Comparison of ENCODE assay signal across 1 cellular context in the genomic region with DNA sequence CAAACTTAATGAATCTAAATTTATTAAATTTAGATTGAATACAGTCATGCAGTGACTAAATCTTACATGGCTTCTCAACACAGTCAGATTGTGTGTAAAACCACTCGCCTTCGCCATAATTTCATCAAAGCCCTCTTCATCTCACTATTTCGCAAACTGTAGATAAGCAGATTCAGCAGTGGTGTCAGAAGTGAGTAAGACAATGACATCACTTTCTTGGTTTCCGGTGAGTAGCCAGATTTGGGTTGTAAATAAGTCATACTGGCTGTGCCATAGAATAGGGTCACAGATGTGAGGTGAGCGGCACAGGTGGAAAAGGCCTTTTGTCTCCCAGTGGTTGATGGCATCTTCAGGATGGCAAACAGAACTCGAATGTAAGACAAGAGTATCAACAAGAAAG.
TF ChIP-seq lines count a peak whose summit lies in the region.

No MANE protein-coding gene starts in this region.

TF ChIP-seq in GM12878, 131 proteins besides CTCF, POLR2A, EP300 and RAD21:
- TF ChIP-seq MTA2 (IDR thresholded peaks at IDR 0.05; ENCODE audit: low read depth) (no peak), SMAD1 (IDR thresholded peaks at IDR 0.05; ENCODE audit: low read depth, partially characterized antibody) (no peak), RCOR1 (conservative IDR thresholded peaks at IDR 0.05; ENCODE audit: low read depth, low read length) (no peak), SMARCA5 (IDR thresholded peaks at IDR 0.05) (no peak), ZNF217 (IDR thresholded peaks at IDR 0.05) (no peak), MYC (IDR thresholded peaks at IDR 0.05; ENCODE audit: insufficient read depth, insufficient read length, insufficient replicate concordance, low read length, severe bottlenecking) (no peak), POLR2AphosphoS5 (IDR thresholded peaks at IDR 0.05; ENCODE audit: low read length) (no peak), MXI1 (IDR thresholded peaks at IDR 0.05; ENCODE audit: low read depth, low read length) (no peak), STAT1 (conservative IDR thresholded peaks at IDR 0.05) (no peak)
- TF ChIP-seq, protein P1, sequence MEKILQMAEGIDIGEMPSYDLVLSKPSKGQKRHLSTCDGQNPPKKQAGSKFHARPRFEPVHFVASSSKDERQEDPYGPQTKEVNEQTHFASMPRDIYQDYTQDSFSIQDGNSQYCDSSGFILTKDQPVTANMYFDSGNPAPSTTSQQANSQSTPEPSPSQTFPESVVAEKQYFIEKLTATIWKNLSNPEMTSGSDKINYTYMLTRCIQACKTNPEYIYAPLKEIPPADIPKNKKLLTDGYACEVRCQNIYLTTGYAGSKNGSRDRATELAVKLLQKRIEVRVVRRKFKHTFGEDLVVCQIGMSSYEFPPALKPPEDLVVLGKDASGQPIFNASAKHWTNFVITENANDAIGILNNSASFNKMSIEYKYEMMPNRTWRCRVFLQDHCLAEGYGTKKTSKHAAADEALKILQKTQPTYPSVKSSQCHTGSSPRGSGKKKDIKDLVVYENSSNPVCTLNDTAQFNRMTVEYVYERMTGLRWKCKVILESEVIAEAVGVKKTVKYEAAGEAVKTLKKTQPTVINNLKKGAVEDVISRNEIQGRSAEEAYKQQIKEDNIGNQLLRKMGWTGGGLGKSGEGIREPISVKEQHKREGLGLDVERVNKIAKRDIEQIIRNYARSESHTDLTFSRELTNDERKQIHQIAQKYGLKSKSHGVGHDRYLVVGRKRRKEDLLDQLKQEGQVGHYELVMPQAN (conservative IDR thresholded peaks at IDR 0.05): no peak
- TF ChIP-seq, protein P2, sequence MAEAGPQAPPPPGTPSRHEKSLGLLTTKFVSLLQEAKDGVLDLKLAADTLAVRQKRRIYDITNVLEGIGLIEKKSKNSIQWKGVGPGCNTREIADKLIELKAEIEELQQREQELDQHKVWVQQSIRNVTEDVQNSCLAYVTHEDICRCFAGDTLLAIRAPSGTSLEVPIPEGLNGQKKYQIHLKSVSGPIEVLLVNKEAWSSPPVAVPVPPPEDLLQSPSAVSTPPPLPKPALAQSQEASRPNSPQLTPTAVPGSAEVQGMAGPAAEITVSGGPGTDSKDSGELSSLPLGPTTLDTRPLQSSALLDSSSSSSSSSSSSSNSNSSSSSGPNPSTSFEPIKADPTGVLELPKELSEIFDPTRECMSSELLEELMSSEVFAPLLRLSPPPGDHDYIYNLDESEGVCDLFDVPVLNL (IDR thresholded peaks at IDR 0.05; ENCODE audit: low read depth, low read length): no peak
- TF ChIP-seq, protein P3, sequence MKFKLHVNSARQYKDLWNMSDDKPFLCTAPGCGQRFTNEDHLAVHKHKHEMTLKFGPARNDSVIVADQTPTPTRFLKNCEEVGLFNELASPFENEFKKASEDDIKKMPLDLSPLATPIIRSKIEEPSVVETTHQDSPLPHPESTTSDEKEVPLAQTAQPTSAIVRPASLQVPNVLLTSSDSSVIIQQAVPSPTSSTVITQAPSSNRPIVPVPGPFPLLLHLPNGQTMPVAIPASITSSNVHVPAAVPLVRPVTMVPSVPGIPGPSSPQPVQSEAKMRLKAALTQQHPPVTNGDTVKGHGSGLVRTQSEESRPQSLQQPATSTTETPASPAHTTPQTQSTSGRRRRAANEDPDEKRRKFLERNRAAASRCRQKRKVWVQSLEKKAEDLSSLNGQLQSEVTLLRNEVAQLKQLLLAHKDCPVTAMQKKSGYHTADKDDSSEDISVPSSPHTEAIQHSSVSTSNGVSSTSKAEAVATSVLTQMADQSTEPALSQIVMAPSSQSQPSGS (IDR thresholded peaks at IDR 0.05; ENCODE audit: low read length): no peak
- TF ChIP-seq, protein P4, sequence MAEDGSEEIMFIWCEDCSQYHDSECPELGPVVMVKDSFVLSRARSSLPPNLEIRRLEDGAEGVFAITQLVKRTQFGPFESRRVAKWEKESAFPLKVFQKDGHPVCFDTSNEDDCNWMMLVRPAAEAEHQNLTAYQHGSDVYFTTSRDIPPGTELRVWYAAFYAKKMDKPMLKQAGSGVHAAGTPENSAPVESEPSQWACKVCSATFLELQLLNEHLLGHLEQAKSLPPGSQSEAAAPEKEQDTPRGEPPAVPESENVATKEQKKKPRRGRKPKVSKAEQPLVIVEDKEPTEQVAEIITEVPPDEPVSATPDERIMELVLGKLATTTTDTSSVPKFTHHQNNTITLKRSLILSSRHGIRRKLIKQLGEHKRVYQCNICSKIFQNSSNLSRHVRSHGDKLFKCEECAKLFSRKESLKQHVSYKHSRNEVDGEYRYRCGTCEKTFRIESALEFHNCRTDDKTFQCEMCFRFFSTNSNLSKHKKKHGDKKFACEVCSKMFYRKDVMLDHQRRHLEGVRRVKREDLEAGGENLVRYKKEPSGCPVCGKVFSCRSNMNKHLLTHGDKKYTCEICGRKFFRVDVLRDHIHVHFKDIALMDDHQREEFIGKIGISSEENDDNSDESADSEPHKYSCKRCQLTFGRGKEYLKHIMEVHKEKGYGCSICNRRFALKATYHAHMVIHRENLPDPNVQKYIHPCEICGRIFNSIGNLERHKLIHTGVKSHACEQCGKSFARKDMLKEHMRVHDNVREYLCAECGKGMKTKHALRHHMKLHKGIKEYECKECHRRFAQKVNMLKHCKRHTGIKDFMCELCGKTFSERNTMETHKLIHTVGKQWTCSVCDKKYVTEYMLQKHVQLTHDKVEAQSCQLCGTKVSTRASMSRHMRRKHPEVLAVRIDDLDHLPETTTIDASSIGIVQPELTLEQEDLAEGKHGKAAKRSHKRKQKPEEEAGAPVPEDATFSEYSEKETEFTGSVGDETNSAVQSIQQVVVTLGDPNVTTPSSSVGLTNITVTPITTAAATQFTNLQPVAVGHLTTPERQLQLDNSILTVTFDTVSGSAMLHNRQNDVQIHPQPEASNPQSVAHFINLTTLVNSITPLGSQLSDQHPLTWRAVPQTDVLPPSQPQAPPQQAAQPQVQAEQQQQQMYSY (CRISPR knock-in tag; IDR thresholded peaks at IDR 0.05): no peak
- TF ChIP-seq, protein P5, sequence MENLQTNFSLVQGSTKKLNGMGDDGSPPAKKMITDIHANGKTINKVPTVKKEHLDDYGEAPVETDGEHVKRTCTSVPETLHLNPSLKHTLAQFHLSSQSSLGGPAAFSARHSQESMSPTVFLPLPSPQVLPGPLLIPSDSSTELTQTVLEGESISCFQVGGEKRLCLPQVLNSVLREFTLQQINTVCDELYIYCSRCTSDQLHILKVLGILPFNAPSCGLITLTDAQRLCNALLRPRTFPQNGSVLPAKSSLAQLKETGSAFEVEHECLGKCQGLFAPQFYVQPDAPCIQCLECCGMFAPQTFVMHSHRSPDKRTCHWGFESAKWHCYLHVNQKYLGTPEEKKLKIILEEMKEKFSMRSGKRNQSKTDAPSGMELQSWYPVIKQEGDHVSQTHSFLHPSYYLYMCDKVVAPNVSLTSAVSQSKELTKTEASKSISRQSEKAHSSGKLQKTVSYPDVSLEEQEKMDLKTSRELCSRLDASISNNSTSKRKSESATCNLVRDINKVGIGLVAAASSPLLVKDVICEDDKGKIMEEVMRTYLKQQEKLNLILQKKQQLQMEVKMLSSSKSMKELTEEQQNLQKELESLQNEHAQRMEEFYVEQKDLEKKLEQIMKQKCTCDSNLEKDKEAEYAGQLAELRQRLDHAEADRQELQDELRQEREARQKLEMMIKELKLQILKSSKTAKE (IDR thresholded peaks at IDR 0.05; ENCODE audit: low read depth, poor library complexity, severe bottlenecking): no peak
- TF ChIP-seq, protein P6, sequence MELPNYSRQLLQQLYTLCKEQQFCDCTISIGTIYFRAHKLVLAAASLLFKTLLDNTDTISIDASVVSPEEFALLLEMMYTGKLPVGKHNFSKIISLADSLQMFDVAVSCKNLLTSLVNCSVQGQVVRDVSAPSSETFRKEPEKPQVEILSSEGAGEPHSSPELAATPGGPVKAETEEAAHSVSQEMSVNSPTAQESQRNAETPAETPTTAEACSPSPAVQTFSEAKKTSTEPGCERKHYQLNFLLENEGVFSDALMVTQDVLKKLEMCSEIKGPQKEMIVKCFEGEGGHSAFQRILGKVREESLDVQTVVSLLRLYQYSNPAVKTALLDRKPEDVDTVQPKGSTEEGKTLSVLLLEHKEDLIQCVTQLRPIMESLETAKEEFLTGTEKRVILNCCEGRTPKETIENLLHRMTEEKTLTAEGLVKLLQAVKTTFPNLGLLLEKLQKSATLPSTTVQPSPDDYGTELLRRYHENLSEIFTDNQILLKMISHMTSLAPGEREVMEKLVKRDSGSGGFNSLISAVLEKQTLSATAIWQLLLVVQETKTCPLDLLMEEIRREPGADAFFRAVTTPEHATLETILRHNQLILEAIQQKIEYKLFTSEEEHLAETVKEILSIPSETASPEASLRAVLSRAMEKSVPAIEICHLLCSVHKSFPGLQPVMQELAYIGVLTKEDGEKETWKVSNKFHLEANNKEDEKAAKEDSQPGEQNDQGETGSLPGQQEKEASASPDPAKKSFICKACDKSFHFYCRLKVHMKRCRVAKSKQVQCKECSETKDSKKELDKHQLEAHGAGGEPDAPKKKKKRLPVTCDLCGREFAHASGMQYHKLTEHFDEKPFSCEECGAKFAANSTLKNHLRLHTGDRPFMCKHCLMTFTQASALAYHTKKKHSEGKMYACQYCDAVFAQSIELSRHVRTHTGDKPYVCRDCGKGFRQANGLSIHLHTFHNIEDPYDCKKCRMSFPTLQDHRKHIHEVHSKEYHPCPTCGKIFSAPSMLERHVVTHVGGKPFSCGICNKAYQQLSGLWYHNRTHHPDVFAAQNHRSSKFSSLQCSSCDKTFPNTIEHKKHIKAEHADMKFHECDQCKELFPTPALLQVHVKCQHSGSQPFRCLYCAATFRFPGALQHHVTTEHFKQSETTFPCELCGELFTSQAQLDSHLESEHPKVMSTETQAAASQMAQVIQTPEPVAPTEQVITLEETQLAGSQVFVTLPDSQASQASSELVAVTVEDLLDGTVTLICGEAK (IDR thresholded peaks at IDR 0.05; ENCODE audit: borderline replicate concordance): no peak
TF ChIP-seq in GM12878: peak in this region for 0.
